19 cellular contexts compared by ENCODE assay signal in genomic region chr14:92014014-92014413, GRCh38.
"Had no signal": no experiment of that assay in that cellular context is flagged by ENCODE, and none has a peak within 500 bp of the region (broad histone marks: within the 10 kb centered on the region; RNA-seq: fewer than 3 reads in every experiment).

No MANE protein-coding gene starts in this region.

- ATAC-seq: effector memory CD8-positive, alpha-beta T cell; left cardiac atrium; naive thymus-derived CD8-positive, alpha-beta T cell; right lobe of liver; stimulated activated memory B cell treated with anti-CD40 and anti-IgM and Interleukin-4, amounts not matched to agents 10 μg/mL and 1 μg/mL and 100 μg/mL, for 72 hours had no signal

- H3K9me3 Mint-ChIP-seq: activated naive CD4-positive, alpha-beta T cell treated with anti-CD3 and anti-CD28 coated beads, Interleukin-2, amount 50 U/mL, for 24 hours; effector memory CD8-positive, alpha-beta T cell; naive thymus-derived CD8-positive, alpha-beta T cell; stimulated activated memory B cell treated with anti-CD40 and anti-IgM and Interleukin-4, amounts not matched to agents 10 μg/mL and 1 μg/mL and 100 μg/mL, for 72 hours; T-helper 1 cell treated with Interleukin-12 subunit alpha and Interleukin-12 subunit beta and Interleukin-4 antibody, amounts not matched to agents 30 μg/mL and 1 μg/mL, for 36 hours had no signal

- H3K27ac Mint-ChIP-seq: activated naive CD4-positive, alpha-beta T cell treated with anti-CD3 and anti-CD28 coated beads, Interleukin-2, amount 50 U/mL, for 24 hours; effector memory CD8-positive, alpha-beta T cell; stimulated activated memory B cell treated with anti-CD40 and anti-IgM and Interleukin-4, amounts not matched to agents 10 μg/mL and 1 μg/mL and 100 μg/mL, for 72 hours; T-helper 1 cell treated with Interleukin-12 subunit alpha and Interleukin-12 subunit beta and Interleukin-4 antibody, amounts not matched to agents 30 μg/mL and 1 μg/mL, for 36 hours had no signal

- H3K4me3 ChIP-seq: cardiac muscle cell, esophagus squamous epithelium, prostate gland, right lobe of liver, SJCRH30, smooth muscle cell, thyroid gland had no signal

- H3K4me3 Mint-ChIP-seq: activated naive CD4-positive, alpha-beta T cell treated with anti-CD3 and anti-CD28 coated beads, Interleukin-2, amount 50 U/mL, for 24 hours; effector memory CD8-positive, alpha-beta T cell; naive thymus-derived CD8-positive, alpha-beta T cell; stimulated activated memory B cell treated with anti-CD40 and anti-IgM and Interleukin-4, amounts not matched to agents 10 μg/mL and 1 μg/mL and 100 μg/mL, for 72 hours; T-helper 1 cell treated with Interleukin-12 subunit alpha and Interleukin-12 subunit beta and Interleukin-4 antibody, amounts not matched to agents 30 μg/mL and 1 μg/mL, for 36 hours had no signal

- H3K27me3 Mint-ChIP-seq: activated naive CD4-positive, alpha-beta T cell treated with anti-CD3 and anti-CD28 coated beads, Interleukin-2, amount 50 U/mL, for 24 hours; effector memory CD8-positive, alpha-beta T cell; naive thymus-derived CD8-positive, alpha-beta T cell; stimulated activated memory B cell treated with anti-CD40 and anti-IgM and Interleukin-4, amounts not matched to agents 10 μg/mL and 1 μg/mL and 100 μg/mL, for 72 hours had no signal

- DNase-seq: activated CD4-positive, alpha-beta T cell treated with anti-CD3 and anti-CD28 coated beads for 4 hours; activated gamma-delta T cell; amygdala; dermis blood vessel endothelial cell; effector memory CD8-positive, alpha-beta T cell; esophagus squamous epithelium; left cardiac atrium; mesendoderm; naive thymus-derived CD8-positive, alpha-beta T cell; right lobe of liver; SJCRH30; stimulated activated CD4-positive, alpha-beta T cell treated with anti-CD3 and anti-CD28 coated beads, Interleukin-4, amount 100 ng/mL, for 24 hours; thyroid gland had no signal

- H3K27me3 ChIP-seq: cardiac muscle cell, esophagus squamous epithelium, right lobe of liver, SJCRH30, thyroid gland had no signal
